ENCODE assay signal across 6 cellular contexts in the genomic region with DNA sequence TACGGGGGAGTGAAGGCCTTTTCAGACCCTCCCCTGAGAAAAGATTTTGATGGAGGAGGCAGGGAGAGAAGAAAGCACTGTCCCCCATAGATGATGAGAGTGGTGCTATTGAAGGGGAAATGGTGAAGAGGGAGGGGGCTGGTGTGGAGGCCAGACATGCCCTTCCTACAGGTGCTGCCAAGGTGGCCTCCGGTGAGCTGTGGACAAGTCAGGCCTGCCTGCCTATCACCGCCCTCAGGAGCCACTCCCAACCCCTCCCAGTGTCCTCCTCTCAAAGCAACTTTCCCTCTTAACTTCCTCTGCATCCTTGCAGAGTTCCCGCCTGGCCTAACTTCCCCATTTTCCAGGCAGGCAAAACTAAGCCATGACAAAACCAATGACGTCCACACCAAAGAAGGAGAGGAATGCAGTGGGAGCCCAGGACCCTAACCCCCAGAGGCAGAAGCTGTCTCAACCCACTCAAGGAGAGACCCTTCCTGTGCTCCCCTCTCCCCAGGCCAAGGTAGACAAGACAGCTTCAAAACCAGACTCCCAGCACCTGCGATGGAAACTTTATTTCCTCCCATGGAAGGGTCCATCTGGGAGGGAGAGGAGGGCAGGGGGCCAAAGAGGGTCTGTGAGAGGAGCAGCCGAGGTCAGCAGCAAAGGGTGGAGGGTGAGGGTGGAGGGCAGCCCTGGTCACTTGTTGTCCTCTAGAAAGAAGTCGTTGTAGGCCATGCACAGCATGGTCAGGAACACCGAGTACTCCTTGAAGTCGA. TPM values are rescaled to one million over a fixed set of nuclear protein-coding genes. Genes with fewer than 3 reads are reported as not detected.
DNase-seq lines count a peak whose midpoint lies in the region; ATAC-seq and TF ChIP-seq lines count a peak whose summit lies in the region.

No MANE protein-coding gene starts in this region.

- H3K4me3 Mint-ChIP-seq in GM23338: peak overlapping the region; percentile 79
- H3K4me3 Mint-ChIP-seq in naive B cell: peak overlapping the region; percentile 87 to 97 (median 96)
- H3K4me3 Mint-ChIP-seq in osteocyte (ENCODE audit: unreplicated experiment): no peak overlapping the region

- peak overlapping the region; percentile 98 for H2AFZ ChIP-seq in GM23338

- H3K27ac Mint-ChIP-seq in GM23338 (no peak overlapping the region), naive B cell (peak overlapping the region; percentile 83 to 95 (median 93)), osteocyte (ENCODE audit: unreplicated experiment) (no peak overlapping the region)

- H3K4me1 ChIP-seq in GM23338 (ENCODE audit: insufficient read depth) (peaks cover 37% of the 10 kb centered on the region), ascending aorta (peaks cover 5 to 27% of the 10 kb centered on the region in 2 donors)

- no peaks in the 10 kb centered on the region for H3K36me3 ChIP-seq in GM23338 (ENCODE audit: insufficient read depth)
- no peaks in the 10 kb centered on the region for H3K36me3 ChIP-seq in ascending aorta

- ATAC-seq in GM23338: no peak
- ATAC-seq in naive B cell (ENCODE audit: low read depth in 2 of 2): no peak
- ATAC-seq in GM19351 (IDR thresholded peaks at IDR 0.05; ENCODE audit: unreplicated experiment): no peak

- H3K36me3 Mint-ChIP-seq in GM23338 (ENCODE audit: low read depth) (no peaks in the 10 kb centered on the region; the same call in 2 of the 3 replicates), naive B cell (peaks cover 0 to 7% of the 10 kb centered on the region in 2 donors), osteocyte (ENCODE audit: unreplicated experiment) (no peaks in the 10 kb centered on the region)

- peaks cover 6% of the 10 kb centered on the region; the same call in 1 of the 2 replicates for H3K9me2 ChIP-seq in GM23338 (ENCODE audit: insufficient read depth)

- peaks cover 16% of the 10 kb centered on the region; the same call in 1 of the 2 replicates for H3F3A ChIP-seq in GM23338 (replicated peaks; ENCODE audit: low read depth)

- H3K4me1 Mint-ChIP-seq in GM23338 (peaks cover 43% of the 10 kb centered on the region), naive B cell (peaks cover 60 to 70% (median 68%) of the 10 kb centered on the region in 3 donors), osteocyte (ENCODE audit: unreplicated experiment) (peaks cover 57% of the 10 kb centered on the region)

- intact Hi-C loops in ascending aorta (cut with DNase I): loop anchor here (1.0 to 10.0 kb wide), 2 partner anchors 9 to 238 kb away; a partner anchor contains a TSS

- H3K9me3 Mint-ChIP-seq in GM23338: no peaks in the 10 kb centered on the region
- H3K9me3 Mint-ChIP-seq in naive B cell: no peaks in the 10 kb centered on the region
- H3K9me3 Mint-ChIP-seq in osteocyte (ENCODE audit: unreplicated experiment): no peaks in the 10 kb centered on the region

- H3K27me3 ChIP-seq in GM23338 (ENCODE audit: insufficient read depth) (peaks cover 32% of the 10 kb centered on the region), ascending aorta (no peaks in the 10 kb centered on the region)

- H3K27ac ChIP-seq in GM23338 (ENCODE audit: low read depth): no peak overlapping the region
- peak overlapping the region; percentile 98 to 100 for H3K27ac ChIP-seq in ascending aorta

- peak overlapping the region; percentile 87 for H3K4me2 ChIP-seq in GM23338

- H3K4me3 ChIP-seq in GM23338: peak overlapping the region; percentile 63
- H3K4me3 ChIP-seq in ascending aorta: peak overlapping the region; percentile 70 to 95

- H3K79me2 ChIP-seq in GM23338 (replicated peaks; ENCODE audit: insufficient read depth): no peaks in the 10 kb centered on the region

- TF ChIP-seq CTCF in GM23338 (conservative IDR thresholded peaks at IDR 0.05; ENCODE audit: low read depth in 2 of 2) (no peak), ascending aorta (IDR thresholded peaks at IDR 0.05) (no peak), osteocyte (IDR thresholded peaks at IDR 0.05) (no peak)

- H3K9me3 ChIP-seq in ascending aorta: no peaks in the 10 kb centered on the region

- no peak for DNase-seq in GM23338 (ENCODE audit: low spot score)
- no peak for DNase-seq in ascending aorta (ENCODE audit: low spot score in 2 of 2)
- DNase-seq in naive B cell: no peak
- DNase-seq in osteocyte (ENCODE audit: extremely low spot score, unreplicated experiment): no peak
- DNase-seq in amygdala (lab: John Stamatoyannopoulos, UW): no peak

- H4K20me1 ChIP-seq in GM23338 (replicated peaks; ENCODE audit: insufficient read depth): no peaks in the 10 kb centered on the region

- peaks cover 35% of the 10 kb centered on the region for H3K27me3 Mint-ChIP-seq in GM23338 (ENCODE audit: insufficient read depth, low read depth, poor library complexity)
- no peaks in the 10 kb centered on the region for H3K27me3 Mint-ChIP-seq in naive B cell
- no peaks in the 10 kb centered on the region for H3K27me3 Mint-ChIP-seq in osteocyte (ENCODE audit: unreplicated experiment)

TF ChIP-seq in GM23338, 12 proteins besides CTCF, POLR2A, EP300 and RAD21 (continues in another document):
- TF ChIP-seq, protein P1, sequence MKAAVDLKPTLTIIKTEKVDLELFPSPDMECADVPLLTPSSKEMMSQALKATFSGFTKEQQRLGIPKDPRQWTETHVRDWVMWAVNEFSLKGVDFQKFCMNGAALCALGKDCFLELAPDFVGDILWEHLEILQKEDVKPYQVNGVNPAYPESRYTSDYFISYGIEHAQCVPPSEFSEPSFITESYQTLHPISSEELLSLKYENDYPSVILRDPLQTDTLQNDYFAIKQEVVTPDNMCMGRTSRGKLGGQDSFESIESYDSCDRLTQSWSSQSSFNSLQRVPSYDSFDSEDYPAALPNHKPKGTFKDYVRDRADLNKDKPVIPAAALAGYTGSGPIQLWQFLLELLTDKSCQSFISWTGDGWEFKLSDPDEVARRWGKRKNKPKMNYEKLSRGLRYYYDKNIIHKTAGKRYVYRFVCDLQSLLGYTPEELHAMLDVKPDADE (IDR thresholded peaks at IDR 0.05): no peak
- no peak for TF ChIP-seq STAT1 (IDR thresholded peaks at IDR 0.05; ENCODE audit: unreplicated experiment)
- no peak for TF ChIP-seq ZNF331 (CRISPR knock-in tag; IDR thresholded peaks at IDR 0.05; ENCODE audit: low read depth)
- TF ChIP-seq EZH2phosphoT487 (IDR thresholded peaks at IDR 0.05; ENCODE audit: unreplicated experiment): no peak
- TF ChIP-seq, protein P2, sequence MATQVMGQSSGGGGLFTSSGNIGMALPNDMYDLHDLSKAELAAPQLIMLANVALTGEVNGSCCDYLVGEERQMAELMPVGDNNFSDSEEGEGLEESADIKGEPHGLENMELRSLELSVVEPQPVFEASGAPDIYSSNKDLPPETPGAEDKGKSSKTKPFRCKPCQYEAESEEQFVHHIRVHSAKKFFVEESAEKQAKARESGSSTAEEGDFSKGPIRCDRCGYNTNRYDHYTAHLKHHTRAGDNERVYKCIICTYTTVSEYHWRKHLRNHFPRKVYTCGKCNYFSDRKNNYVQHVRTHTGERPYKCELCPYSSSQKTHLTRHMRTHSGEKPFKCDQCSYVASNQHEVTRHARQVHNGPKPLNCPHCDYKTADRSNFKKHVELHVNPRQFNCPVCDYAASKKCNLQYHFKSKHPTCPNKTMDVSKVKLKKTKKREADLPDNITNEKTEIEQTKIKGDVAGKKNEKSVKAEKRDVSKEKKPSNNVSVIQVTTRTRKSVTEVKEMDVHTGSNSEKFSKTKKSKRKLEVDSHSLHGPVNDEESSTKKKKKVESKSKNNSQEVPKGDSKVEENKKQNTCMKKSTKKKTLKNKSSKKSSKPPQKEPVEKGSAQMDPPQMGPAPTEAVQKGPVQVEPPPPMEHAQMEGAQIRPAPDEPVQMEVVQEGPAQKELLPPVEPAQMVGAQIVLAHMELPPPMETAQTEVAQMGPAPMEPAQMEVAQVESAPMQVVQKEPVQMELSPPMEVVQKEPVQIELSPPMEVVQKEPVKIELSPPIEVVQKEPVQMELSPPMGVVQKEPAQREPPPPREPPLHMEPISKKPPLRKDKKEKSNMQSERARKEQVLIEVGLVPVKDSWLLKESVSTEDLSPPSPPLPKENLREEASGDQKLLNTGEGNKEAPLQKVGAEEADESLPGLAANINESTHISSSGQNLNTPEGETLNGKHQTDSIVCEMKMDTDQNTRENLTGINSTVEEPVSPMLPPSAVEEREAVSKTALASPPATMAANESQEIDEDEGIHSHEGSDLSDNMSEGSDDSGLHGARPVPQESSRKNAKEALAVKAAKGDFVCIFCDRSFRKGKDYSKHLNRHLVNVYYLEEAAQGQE (IDR thresholded peaks at IDR 0.05; ENCODE audit: unreplicated experiment): no peak
- TF ChIP-seq CREB1 (CRISPR knock-in tag; IDR thresholded peaks at IDR 0.05; ENCODE audit: low read depth): no peak
- no peak for TF ChIP-seq EZH2 (IDR thresholded peaks at IDR 0.05; ENCODE audit: low read depth, unreplicated experiment)

RNA-seq across cellular contexts. Expression of a gene that starts 1.0 kb away (rescaled TPM):
- total RNA-seq in GM23338 (2014; rRNA removed; shearing (Covaris generic)): 7.3 and 9.4 TPM in 2 replicates
- polyA plus RNA-seq in GM23338 (2016; fragmentation: Nextera tagmentation; extraction: Ambion mirVana) (77.5 and 98.0 TPM in 2 replicates), naive B cell (ENCODE audit: low read depth in 6 of 6) (100 to 1,000 TPM; 131 to 239 (median 154) TPM)
- total RNA-seq in ascending aorta (336 TPM), osteocyte (0.99 and 1.1 TPM in 2 replicates)

RNA-seq across cellular contexts. Expression of a gene that starts 3.9 kb away (rescaled TPM):
- total RNA-seq in GM23338 (2014; rRNA removed; shearing (Covaris generic)): not detected in 2 replicates
- polyA plus RNA-seq in GM23338 (2016; fragmentation: Nextera tagmentation; extraction: Ambion mirVana) (0.47 TPM in 1 of 2 replicates, not detected in the other), naive B cell (ENCODE audit: low read depth in 6 of 6) (not detected)
- total RNA-seq in ascending aorta (not detected), osteocyte (1.0 TPM in 1 of 2 replicates, not detected in the other)

RNA-seq across cellular contexts. Expression of a gene that starts 8.8 kb away (rescaled TPM):
- 8.2 and 14.2 TPM in 2 replicates for total RNA-seq in GM23338 (2014; rRNA removed; shearing (Covaris generic))
- polyA plus RNA-seq in GM23338 (2016; fragmentation: Nextera tagmentation; extraction: Ambion mirVana) (34.6 and 36.0 TPM in 2 replicates), naive B cell (ENCODE audit: low read depth in 6 of 6) (100 to 1,000 TPM in 2 of 6 donors, 10 to 100 TPM in 4; 50.2 to 167 (median 93.2) TPM)
- total RNA-seq in ascending aorta (690 TPM), osteocyte (337 and 353 TPM in 2 replicates)

RNA-seq across cellular contexts. Expression of a gene that starts 12.3 kb away (rescaled TPM):
- total RNA-seq in GM23338 (2014; rRNA removed; shearing (Covaris generic)): not detected in 2 replicates
- polyA plus RNA-seq in GM23338 (2016; fragmentation: Nextera tagmentation; extraction: Ambion mirVana): not detected in 2 replicates
- not detected for total RNA-seq in ascending aorta
- polyA plus RNA-seq in naive B cell (ENCODE audit: low read depth in 6 of 6): not detected
- total RNA-seq in osteocyte: 5.7 and 7.5 TPM in 2 replicates

RNA-seq across cellular contexts. Expression of a gene that starts 28.8 kb away (rescaled TPM):
- total RNA-seq in GM23338 (2014; rRNA removed; shearing (Covaris generic)): 0.66 TPM in 1 of 2 replicates, not detected in the other
- polyA plus RNA-seq in GM23338 (2016; fragmentation: Nextera tagmentation; extraction: Ambion mirVana) (0.89 and 1.1 TPM in 2 replicates), naive B cell (ENCODE audit: low read depth in 6 of 6) (not detected)
- total RNA-seq in ascending aorta (not detected), osteocyte (8.9 and 11.7 TPM in 2 replicates)

Comparison
In these comparisons a context has a peak if more than half of its experiments do, and no peak if none do; other contexts are left out.
1. H3K27ac Mint-ChIP-seq: peak in naive B cell (6 of 6); none in GM23338 (single experiment) and osteocyte (single experiment).
2. RNA of a gene that starts 1.0 kb away (total RNA-seq): 336 TPM in ascending aorta (single experiment); 7.3 to 9.4 TPM in GM23338 and 0.99 to 1.1 TPM in osteocyte; every median in the first group is over 10 times any median in the second.
3. RNA of a gene that starts 8.8 kb away (total RNA-seq): 690 TPM in ascending aorta (single experiment) and 337 to 353 TPM in osteocyte; 8.2 to 14.2 TPM in GM23338; every median in the first group is over 10 times any median in the second.